In the genomic region with DNA sequence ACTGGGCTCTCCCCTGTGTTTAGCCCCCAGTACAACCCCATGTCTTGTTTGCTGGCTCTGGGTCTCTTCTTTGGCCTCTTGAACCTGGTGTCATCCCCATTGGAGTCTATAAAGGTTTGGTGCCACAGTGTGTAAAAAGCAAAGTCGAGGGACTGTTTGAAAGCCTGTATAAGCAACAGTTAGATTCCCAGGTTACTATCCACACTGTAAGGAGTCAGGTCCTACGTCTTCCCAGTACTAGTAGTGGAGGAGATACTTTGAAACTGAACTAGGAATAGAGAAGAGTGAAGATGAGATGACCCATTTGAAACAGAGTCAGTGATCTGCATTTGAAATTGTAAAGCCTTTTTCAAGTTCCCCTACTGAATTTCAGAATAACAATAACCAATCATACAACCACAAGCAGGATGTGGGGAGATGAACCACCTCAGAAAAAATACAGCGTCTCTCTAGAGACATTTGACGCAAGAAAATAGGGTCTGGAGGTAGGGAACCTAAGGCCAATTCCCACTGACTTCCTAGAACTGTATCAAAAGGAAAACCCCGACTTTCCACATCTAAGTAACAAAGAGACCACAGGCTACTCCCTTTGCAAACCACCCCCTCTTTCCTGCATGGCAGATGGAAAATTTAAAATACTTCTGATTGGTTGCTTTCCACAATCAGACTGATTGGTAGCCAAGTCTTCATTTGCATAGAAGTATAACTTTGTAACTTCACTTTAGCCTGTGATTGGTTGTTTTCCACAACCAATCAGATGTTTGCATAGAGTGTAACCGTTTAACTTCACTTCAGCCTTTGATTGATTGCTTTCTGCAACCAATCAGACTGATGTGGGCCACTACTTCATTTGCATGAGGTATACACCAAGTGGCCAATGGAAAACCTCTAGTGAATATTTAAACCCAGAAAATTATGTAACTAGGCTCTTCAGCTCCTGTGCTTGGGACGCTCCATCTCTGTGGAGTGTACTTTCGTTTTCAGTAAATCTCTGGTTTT, we compare ENCODE assay signal across 10 cellular contexts. TPM values are rescaled to one million over a fixed set of nuclear protein-coding genes. Genes with fewer than 3 reads are reported as not detected.
DNase-seq lines count a peak whose midpoint lies in the region; ATAC-seq and TF ChIP-seq lines count a peak whose summit lies in the region.
"Had no signal": no experiment of that assay in that cellular context is flagged by ENCODE, and none has a peak within 500 bp of the region (broad histone marks: within the 10 kb centered on the region; RNA-seq: fewer than 3 reads in every experiment).

No MANE protein-coding gene starts in this region.

- H3K27ac ChIP-seq in left ventricle myocardium inferior (replicated peaks), result peak overlapping the region; percentile 16
- H3K27ac ChIP-seq in VCaP, result peak overlapping the region; percentile 32; the same call in 1 of the 2 replicates
- no peak overlapping the region for H3K27ac ChIP-seq in thoracic aorta

- H3K4me1 ChIP-seq in left ventricle myocardium inferior, result peaks cover 14% of the 10 kb centered on the region
- peaks cover 0 to 10% of the 10 kb centered on the region in 2 donors for H3K4me1 ChIP-seq in thoracic aorta (ENCODE audit: control insufficient read depth in 1 of 2, low read depth in 2 of 2)

- peak; percentile 81 for ATAC-seq in effector memory CD8-positive, alpha-beta T cell (replicated peaks)
- ATAC-seq in thoracic aorta (ENCODE audit: insufficient number of reproducible peaks, low FRiP score, low read depth) (no peak), HG03457 (IDR thresholded peaks at IDR 0.05; ENCODE audit: unreplicated experiment) (no peak)

- DNase-seq in left ventricle myocardium inferior (no peak), cardiac septum (ENCODE audit: low spot score) (no peak), thoracic aorta (ENCODE audit: low spot score) (no peak), NCI-H748 treated with DMSO at 0.1 percent for 48 hours (lab: John Stamatoyannopoulos, UW) (no peak), NK-92 (lab: John Stamatoyannopoulos, UW; ENCODE audit: unreplicated experiment) (no peak)
- peak; percentile 38 to 53 (median 49) for DNase-seq in effector memory CD8-positive, alpha-beta T cell
- DNase-seq: NCI-H2029 treated with DMSO at 0.1 percent for 48 hours had no signal

- H3K9me3 ChIP-seq in left ventricle myocardium inferior (replicated peaks) (peaks cover 5% of the 10 kb centered on the region), thoracic aorta (no peaks in the 10 kb centered on the region)

- H3K27ac Mint-ChIP-seq in effector memory CD8-positive, alpha-beta T cell, result peak overlapping the region; percentile 81 to 90
- H3K27ac Mint-ChIP-seq: CD14-positive monocyte had no signal

- H3K9me3 Mint-ChIP-seq in effector memory CD8-positive, alpha-beta T cell, result no peaks in the 10 kb centered on the region

- no peaks in the 10 kb centered on the region for H3K27me3 Mint-ChIP-seq in effector memory CD8-positive, alpha-beta T cell

- H3K36me3 ChIP-seq in left ventricle myocardium inferior, result no peaks in the 10 kb centered on the region
- no peaks in the 10 kb centered on the region for H3K36me3 ChIP-seq in thoracic aorta

- peaks cover 23 to 28% of the 10 kb centered on the region in 2 donors for H3K4me1 Mint-ChIP-seq in effector memory CD8-positive, alpha-beta T cell (ENCODE audit: low read depth in 2 of 2)

- TF ChIP-seq CTCF in left ventricle myocardium inferior (IDR thresholded peaks at IDR 0.05; ENCODE audit: borderline replicate concordance) (no peak), VCaP (conservative IDR thresholded peaks at IDR 0.05) (no peak), thoracic aorta (IDR thresholded peaks at IDR 0.05) (no peak)

- H3K4me3 ChIP-seq in left ventricle myocardium inferior (no peak overlapping the region), thoracic aorta (peak overlapping the region; percentile 6)

- H3K27me3 ChIP-seq in left ventricle myocardium inferior (ENCODE audit: low read depth) (no peaks in the 10 kb centered on the region), thoracic aorta (replicated peaks; ENCODE audit: insufficient read depth) (no peaks in the 10 kb centered on the region)

- intact Hi-C loops in left ventricle myocardium inferior (cut with micrococcal nuclease) (no loop called here), cardiac septum (cut with DNase I) (no loop called here)

- H3K4me3 Mint-ChIP-seq in effector memory CD8-positive, alpha-beta T cell, result peak overlapping the region; percentile 73 to 75
- H3K4me3 Mint-ChIP-seq: CD14-positive monocyte had no signal

- peaks cover 11% of the 10 kb centered on the region for H3K36me3 Mint-ChIP-seq in effector memory CD8-positive, alpha-beta T cell (ENCODE audit: insufficient read depth)
- H3K36me3 Mint-ChIP-seq: CD14-positive monocyte had no signal

RNA-seq across cellular contexts. Expression of gene NEDD4, which starts 49.9 kb away (rescaled TPM):
- 8.1 TPM for total RNA-seq in left ventricle myocardium inferior
- total RNA-seq in cardiac septum, result 10.5 TPM
- 10 to 100 TPM; 25.3 to 27.4 TPM for total RNA-seq in thoracic aorta

Comparison
In these comparisons a context has a peak if more than half of its experiments do, and no peak if none do; other contexts are left out.
1. DNase-seq: peak in effector memory CD8-positive, alpha-beta T cell (3 of 3); none in left ventricle myocardium inferior (single experiment), cardiac septum (single experiment), thoracic aorta (single experiment), NCI-H748 treated with DMSO at 0.1 percent for 48 hours (single experiment) and NK-92 (single experiment).
2. H3K27ac ChIP-seq: peak in left ventricle myocardium inferior (single experiment) and VCaP (single experiment); none in thoracic aorta (0 of 2).